Comparison of ENCODE assay signal across 1 cellular context in genomic region chr2:85561280-85562212, GRCh38.
A peak's percentile ranks its signal among the peaks of the same experiment; 100 is the strongest.
TF ChIP-seq lines count a peak whose summit lies in the region.

TSS of gene GGCX (minus strand) at chr2:85561493. CDS start at chr2:85561428, 65 bp downstream.

TF ChIP-seq in K562, 482 proteins besides CTCF, POLR2A, EP300 and RAD21 (continued from another document and continues in another):
- TF ChIP-seq CHAMP1 (IDR thresholded peaks at IDR 0.05) (no peak), MEIS2 (IDR thresholded peaks at IDR 0.05; ENCODE audit: partially characterized antibody) (peak; percentile 8), ZFX (CRISPR knock-in tag; IDR thresholded peaks at IDR 0.05) (peak; percentile 57), ZNF778 (CRISPR knock-in tag; IDR thresholded peaks at IDR 0.05) (no peak), PKNOX1 (IDR thresholded peaks at IDR 0.05) (no peak; the same call in 1 of the 2 replicates), CBX1 (IDR thresholded peaks at IDR 0.05; ENCODE audit: low read depth) (peak; percentile 52), ZNF699 (CRISPR knock-in tag; IDR thresholded peaks at IDR 0.05; ENCODE audit: insufficient replicate concordance) (no peak), EWSR1 (IDR thresholded peaks at IDR 0.05; ENCODE audit: borderline replicate concordance, low read depth, partially characterized antibody) (no peak), HNRNPK (IDR thresholded peaks at IDR 0.05; ENCODE audit: low read depth, low read length, poor library complexity, severe bottlenecking) (no peak), ZNF592 (IDR thresholded peaks at IDR 0.05) (no peak), ZBED1 (IDR thresholded peaks at IDR 0.05) (peak; percentile 63; the same call in 1 of the 2 replicates), FOXJ3 (CRISPR knock-in tag; IDR thresholded peaks at IDR 0.05) (no peak), POLR2AphosphoS2 (IDR thresholded peaks at IDR 0.05; ENCODE audit: low read length) (peak; percentile 72; the same call in 1 of the 2 replicates), KHSRP (IDR thresholded peaks at IDR 0.05) (no peak), CTCFL (IDR thresholded peaks at IDR 0.05; ENCODE audit: borderline replicate concordance, insufficient read depth, low read depth, low read length, poor library complexity, severe bottlenecking) (no peak), ARID4B (CRISPR knock-in tag; IDR thresholded peaks at IDR 0.05) (no peak), ZNF407 (IDR thresholded peaks at IDR 0.05; ENCODE audit: low read depth) (peak; percentile 85), SNAPC5 (CRISPR knock-in tag; IDR thresholded peaks at IDR 0.05) (no peak), SMC3 (conservative IDR thresholded peaks at IDR 0.05; ENCODE audit: insufficient read depth, low read depth, low read length) (no peak), RFX1 (IDR thresholded peaks at IDR 0.05) (no peak), ARID3A (IDR thresholded peaks at IDR 0.05; ENCODE audit: borderline replicate concordance, low read depth, low read length) (no peak), CSDE1 (IDR thresholded peaks at IDR 0.05) (no peak), CBFA2T2 (conservative IDR thresholded peaks at IDR 0.05) (no peak), HMGN3 (IDR thresholded peaks at IDR 0.05; ENCODE audit: borderline replicate concordance, extremely low read depth, insufficient read length, low read depth, low read length) (peak; percentile 95), ATF1 (CRISPR knock-in tag; IDR thresholded peaks at IDR 0.05) (peak; percentile 30; the same call in 1 of the 2 replicates), ATF1 (tag; IDR thresholded peaks at IDR 0.05) (peak; percentile 94), NUFIP1 (IDR thresholded peaks at IDR 0.05; ENCODE audit: partially characterized antibody) (no peak), IRF9 (tag; IDR thresholded peaks at IDR 0.05) (no peak), ZNF354B (CRISPR knock-in tag; IDR thresholded peaks at IDR 0.05) (no peak)
